ENCODE assay signal across 8 cellular contexts in the genomic region with DNA sequence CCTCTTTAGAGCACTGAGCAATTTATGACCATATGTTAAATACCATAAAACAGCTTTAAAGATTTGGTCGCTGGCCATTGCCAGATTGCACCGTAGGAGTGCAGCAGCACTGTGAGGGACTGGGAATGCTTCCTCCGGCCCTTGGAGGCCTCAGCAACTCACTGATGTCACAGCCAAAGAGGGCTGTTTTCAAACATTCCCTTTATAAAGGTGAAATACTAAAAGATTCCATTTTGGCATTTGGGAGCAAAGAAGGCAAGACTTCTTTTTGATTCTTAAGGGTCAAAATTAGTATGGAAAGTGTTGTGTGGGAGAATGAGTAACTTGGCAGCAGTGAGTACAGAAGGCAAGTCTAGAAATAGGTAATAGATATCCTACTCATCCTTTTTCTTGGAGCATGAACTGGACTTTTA.
DNase-seq lines count a peak whose midpoint lies in the region; ATAC-seq, FAIRE-seq and TF ChIP-seq lines count a peak whose summit lies in the region.

No MANE protein-coding gene starts in this region.

- no peaks in the 10 kb centered on the region for H3K36me3 ChIP-seq in smooth muscle cell (ENCODE audit: low read depth)

- peak; percentile 39 for FAIRE-seq in GM18507 (lab: Jason Lieb, UNC)

- H3K36me3 Mint-ChIP-seq in T-helper 17 cell (ENCODE audit: low read depth), result peaks cover 4% of the 10 kb centered on the region

- H3K79me2 ChIP-seq in smooth muscle cell (ENCODE audit: low read depth), result peaks cover 28% of the 10 kb centered on the region

- DNase-seq in GM18507 (ENCODE audit: extremely low spot score, insufficient read length, low read depth) (no peak), T-helper 17 cell (no peak), fibroblast of villous mesenchyme (ENCODE audit: low read depth) (no peak), smooth muscle cell (lab: John Stamatoyannopoulos, UW; ENCODE audit: unreplicated experiment) (no peak), amniotic stem cell (lab: John Stamatoyannopoulos, UW) (no peak), COR-L47 (lab: John Stamatoyannopoulos, UW) (no peak)

- H3K9ac ChIP-seq in smooth muscle cell (ENCODE audit: low read depth), result no peak overlapping the region

- no peaks in the 10 kb centered on the region for H4K20me1 ChIP-seq in smooth muscle cell (ENCODE audit: low read depth)

- H3K4me1 ChIP-seq in smooth muscle cell (ENCODE audit: low read depth), result peaks cover 16% of the 10 kb centered on the region

- H3K4me3 ChIP-seq in fibroblast of villous mesenchyme (ENCODE audit: low read depth, low read length) (no peak overlapping the region), smooth muscle cell (no peak overlapping the region)

- ATAC-seq in T-helper 17 cell (no peak), GM19351 (IDR thresholded peaks at IDR 0.05; ENCODE audit: unreplicated experiment) (no peak), GM21825 (IDR thresholded peaks at IDR 0.05; ENCODE audit: unreplicated experiment) (no peak)

- no peak overlapping the region for H2AFZ ChIP-seq in smooth muscle cell (ENCODE audit: low read depth)

- H3K9me3 ChIP-seq in T-helper 17 cell (ENCODE audit: control insufficient read depth, low read length, poor library complexity, severe bottlenecking) (no peaks in the 10 kb centered on the region), smooth muscle cell (replicated peaks; ENCODE audit: low read depth) (no peaks in the 10 kb centered on the region)

- H3K27me3 ChIP-seq in smooth muscle cell (ENCODE audit: low read depth), result no peaks in the 10 kb centered on the region

- H3K4me1 Mint-ChIP-seq in T-helper 17 cell, result peaks cover 41% of the 10 kb centered on the region

- no peak overlapping the region for H3K4me3 Mint-ChIP-seq in T-helper 17 cell

- H3K27ac ChIP-seq in smooth muscle cell (ENCODE audit: low read depth), result peak overlapping the region; percentile 73

- peak overlapping the region; percentile 80 for H3K27ac Mint-ChIP-seq in T-helper 17 cell

- WGBS in smooth muscle cell (ENCODE audit: low lambda C conversion rate), result 45% methylated on average over 3 of the region's 3 CpGs

- TF ChIP-seq CTCF in fibroblast of villous mesenchyme (IDR thresholded peaks at IDR 0.05; ENCODE audit: insufficient read depth, low read depth, low read length), result peak; percentile 10
- TF ChIP-seq CTCF in smooth muscle cell (IDR thresholded peaks at IDR 0.05; ENCODE audit: borderline replicate concordance, insufficient read depth, poor library complexity, severe bottlenecking), result no peak

- H3F3A ChIP-seq in smooth muscle cell (ENCODE audit: low read depth), result peaks cover 25% of the 10 kb centered on the region

- H3K4me2 ChIP-seq in smooth muscle cell, result peak overlapping the region; percentile 28

- no peaks in the 10 kb centered on the region for H3K27me3 Mint-ChIP-seq in T-helper 17 cell
